Comparison of ENCODE assay signal across 1 cellular context in the genomic region with DNA sequence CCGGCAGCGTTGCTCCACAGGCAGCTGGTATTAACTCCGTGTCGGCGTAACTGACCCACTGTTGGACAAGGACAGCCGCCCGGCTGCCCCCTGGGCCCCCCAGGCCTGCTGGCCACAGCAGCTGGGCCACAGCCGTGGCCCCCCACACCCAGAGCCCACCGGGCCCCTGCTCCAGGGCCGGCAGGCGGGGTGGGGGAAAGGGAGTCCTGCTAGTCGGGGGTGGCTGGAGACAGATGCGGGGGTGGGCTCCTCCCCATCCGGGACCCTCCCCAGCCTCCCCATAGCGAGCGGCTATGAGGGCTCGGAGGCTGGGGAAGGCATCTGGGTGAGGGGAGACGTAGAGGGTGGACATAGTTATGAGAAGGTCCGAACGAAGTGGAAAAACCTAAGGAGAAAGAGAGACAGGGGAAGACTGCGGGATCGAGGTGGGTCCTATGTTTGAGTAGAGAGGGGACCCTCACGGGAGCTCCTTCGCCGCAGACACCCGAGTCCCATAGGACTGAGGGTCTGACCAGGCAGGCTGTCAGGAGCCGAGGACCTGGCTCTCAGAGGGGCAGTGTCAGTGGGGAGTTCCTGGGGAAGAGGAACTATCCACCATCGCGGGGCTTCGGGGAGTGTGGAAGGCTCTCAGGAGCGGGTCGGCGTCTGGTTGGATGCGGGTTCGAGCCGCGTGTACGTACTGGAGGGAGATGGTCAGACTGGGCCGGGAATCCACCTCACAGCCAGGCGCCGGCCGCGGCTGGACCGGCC.
TF ChIP-seq lines count a peak whose summit lies in the region.

No MANE protein-coding gene starts in this region.

TF ChIP-seq in HepG2, 621 proteins besides CTCF, POLR2A, EP300 and RAD21 (continues in another document):
- TF ChIP-seq, protein P1, sequence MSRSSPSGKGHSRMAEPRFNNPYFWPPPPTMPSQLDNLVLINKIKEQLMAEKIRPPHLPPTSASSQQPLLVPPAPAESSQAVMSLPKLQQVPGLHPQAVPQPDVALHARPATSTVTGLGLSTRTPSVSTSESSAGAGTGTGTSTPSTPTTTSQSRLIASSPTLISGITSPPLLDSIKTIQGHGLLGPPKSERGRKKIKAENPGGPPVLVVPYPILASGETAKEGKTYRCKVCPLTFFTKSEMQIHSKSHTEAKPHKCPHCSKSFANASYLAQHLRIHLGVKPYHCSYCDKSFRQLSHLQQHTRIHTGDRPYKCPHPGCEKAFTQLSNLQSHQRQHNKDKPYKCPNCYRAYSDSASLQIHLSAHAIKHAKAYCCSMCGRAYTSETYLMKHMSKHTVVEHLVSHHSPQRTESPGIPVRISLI (CRISPR knock-in tag; IDR thresholded peaks at IDR 0.05; ENCODE audit: borderline replicate concordance): no peak
- TF ChIP-seq MIER3 (CRISPR knock-in tag; IDR thresholded peaks at IDR 0.05; ENCODE audit: borderline replicate concordance) (0 out of 2 replicates have a peak, but pooled peaks have one; percentile 10), HOXA5 (CRISPR knock-in tag; IDR thresholded peaks at IDR 0.05) (no peak; the same call in 1 of the 2 replicates), ZC3H4 (CRISPR knock-in tag; IDR thresholded peaks at IDR 0.05; ENCODE audit: borderline replicate concordance) (no peak), SMAD9 (CRISPR knock-in tag; IDR thresholded peaks at IDR 0.05) (peak; percentile 89; the same call in 1 of the 2 replicates), PRPF4 (IDR thresholded peaks at IDR 0.05; ENCODE audit: low read depth, low read length, poor library complexity, severe bottlenecking) (no peak), NONO (IDR thresholded peaks at IDR 0.05) (no peak), NONO (CRISPR knock-in tag; conservative IDR thresholded peaks at IDR 0.05) (no peak; the same call in none of the 2 replicates), ZNF451 (CRISPR knock-in tag; IDR thresholded peaks at IDR 0.05) (no peak), AGO2 (optimal IDR thresholded peaks at IDR 0.05; ENCODE audit: low read depth, low read length) (peak; percentile 35), TSC22D2 (CRISPR knock-in tag; IDR thresholded peaks at IDR 0.05; ENCODE audit: borderline replicate concordance) (0 out of 2 replicates have a peak, but pooled peaks have one; percentile 23), NFE2L1 (CRISPR knock-in tag; IDR thresholded peaks at IDR 0.05; ENCODE audit: borderline replicate concordance) (peak; percentile 15; the same call in 1 of the 2 replicates), DR1 (CRISPR knock-in tag; IDR thresholded peaks at IDR 0.05) (no peak), ZNF614 (CRISPR knock-in tag; IDR thresholded peaks at IDR 0.05; ENCODE audit: borderline replicate concordance) (0 out of 2 replicates have a peak, but pooled peaks have one; percentile 28), KDM5A (IDR thresholded peaks at IDR 0.05; ENCODE audit: borderline replicate concordance, low read length) (peak; percentile 74), ZNF329 (CRISPR knock-in tag; IDR thresholded peaks at IDR 0.05; ENCODE audit: low read depth) (no peak), SOX13 (IDR thresholded peaks at IDR 0.05) (no peak), SOX13 (CRISPR knock-in tag; conservative IDR thresholded peaks at IDR 0.05 in 1 of 2, IDR thresholded peaks at IDR 0.05 in 1 of 2) (peak in 1 of 2 experiments; percentile 3; a peak in 1 of 4 replicates), HNRNPK (IDR thresholded peaks at IDR 0.05; ENCODE audit: low read depth, low read length, poor library complexity, severe bottlenecking) (peak; percentile 67), MIER2 (CRISPR knock-in tag; IDR thresholded peaks at IDR 0.05) (no peak; the same call in 1 of the 2 replicates), ZC3H13 (CRISPR knock-in tag; IDR thresholded peaks at IDR 0.05) (0 out of 2 replicates have a peak, but pooled peaks have one; percentile 5), ZNF251 (CRISPR knock-in tag; IDR thresholded peaks at IDR 0.05) (no peak), CBX5 (CRISPR knock-in tag; IDR thresholded peaks at IDR 0.05; ENCODE audit: borderline replicate concordance) (no peak), PHF20 (CRISPR knock-in tag; IDR thresholded peaks at IDR 0.05) (no peak), ZNF782 (CRISPR knock-in tag; IDR thresholded peaks at IDR 0.05; ENCODE audit: borderline replicate concordance) (peak; percentile 16; the same call in 1 of the 2 replicates), ZNF547 (CRISPR knock-in tag; IDR thresholded peaks at IDR 0.05) (0 out of 2 replicates have a peak, but pooled peaks have one; percentile 45), MED13 (CRISPR knock-in tag; IDR thresholded peaks at IDR 0.05) (no peak; the same call in 1 of the 2 replicates), ZNF619 (CRISPR knock-in tag; IDR thresholded peaks at IDR 0.05) (0 out of 2 replicates have a peak, but pooled peaks have one; percentile 20), IRF2 (CRISPR knock-in tag; IDR thresholded peaks at IDR 0.05) (no peak), ZNF3 (CRISPR knock-in tag; IDR thresholded peaks at IDR 0.05) (no peak), ZBTB7B (CRISPR knock-in tag; IDR thresholded peaks at IDR 0.05) (peak; percentile 61), KLF13 (CRISPR knock-in tag; IDR thresholded peaks at IDR 0.05) (0 out of 2 replicates have a peak, but pooled peaks have one; percentile 31), ZNF672 (CRISPR knock-in tag; IDR thresholded peaks at IDR 0.05) (no peak), POGZ (CRISPR knock-in tag; IDR thresholded peaks at IDR 0.05) (no peak), SP4 (CRISPR knock-in tag; IDR thresholded peaks at IDR 0.05) (0 out of 2 replicates have a peak, but pooled peaks have one; percentile 43), KAT8 (CRISPR knock-in tag; IDR thresholded peaks at IDR 0.05) (peak; percentile 8), KMT2B (CRISPR knock-in tag; IDR thresholded peaks at IDR 0.05) (0 out of 2 replicates have a peak, but pooled peaks have one; percentile 41), XBP1 (CRISPR knock-in tag; IDR thresholded peaks at IDR 0.05) (no peak), PHF8 (CRISPR knock-in tag; IDR thresholded peaks at IDR 0.05) (no peak), RBFOX2 (IDR thresholded peaks at IDR 0.05; ENCODE audit: low read depth, low read length) (peak; percentile 93; the same call in 1 of the 2 replicates), ZNF670 (CRISPR knock-in tag; IDR thresholded peaks at IDR 0.05; ENCODE audit: borderline replicate concordance) (peak; percentile 50; the same call in 1 of the 2 replicates), KDM2A (CRISPR knock-in tag; IDR thresholded peaks at IDR 0.05; ENCODE audit: borderline replicate concordance, low read depth) (no peak; the same call in 1 of the 2 replicates), ZNF790 (CRISPR knock-in tag; IDR thresholded peaks at IDR 0.05; ENCODE audit: borderline replicate concordance) (peak; percentile 22; the same call in 1 of the 2 replicates), RARA (CRISPR knock-in tag; IDR thresholded peaks at IDR 0.05) (0 out of 2 replicates have a peak, but pooled peaks have one; percentile 16)
- TF ChIP-seq, protein P2, sequence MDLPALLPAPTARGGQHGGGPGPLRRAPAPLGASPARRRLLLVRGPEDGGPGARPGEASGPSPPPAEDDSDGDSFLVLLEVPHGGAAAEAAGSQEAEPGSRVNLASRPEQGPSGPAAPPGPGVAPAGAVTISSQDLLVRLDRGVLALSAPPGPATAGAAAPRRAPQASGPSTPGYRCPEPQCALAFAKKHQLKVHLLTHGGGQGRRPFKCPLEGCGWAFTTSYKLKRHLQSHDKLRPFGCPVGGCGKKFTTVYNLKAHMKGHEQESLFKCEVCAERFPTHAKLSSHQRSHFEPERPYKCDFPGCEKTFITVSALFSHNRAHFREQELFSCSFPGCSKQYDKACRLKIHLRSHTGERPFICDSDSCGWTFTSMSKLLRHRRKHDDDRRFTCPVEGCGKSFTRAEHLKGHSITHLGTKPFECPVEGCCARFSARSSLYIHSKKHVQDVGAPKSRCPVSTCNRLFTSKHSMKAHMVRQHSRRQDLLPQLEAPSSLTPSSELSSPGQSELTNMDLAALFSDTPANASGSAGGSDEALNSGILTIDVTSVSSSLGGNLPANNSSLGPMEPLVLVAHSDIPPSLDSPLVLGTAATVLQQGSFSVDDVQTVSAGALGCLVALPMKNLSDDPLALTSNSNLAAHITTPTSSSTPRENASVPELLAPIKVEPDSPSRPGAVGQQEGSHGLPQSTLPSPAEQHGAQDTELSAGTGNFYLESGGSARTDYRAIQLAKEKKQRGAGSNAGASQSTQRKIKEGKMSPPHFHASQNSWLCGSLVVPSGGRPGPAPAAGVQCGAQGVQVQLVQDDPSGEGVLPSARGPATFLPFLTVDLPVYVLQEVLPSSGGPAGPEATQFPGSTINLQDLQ (CRISPR knock-in tag; IDR thresholded peaks at IDR 0.05): peak; percentile 10; the same call in 1 of the 2 replicates
- TF ChIP-seq, protein P3, sequence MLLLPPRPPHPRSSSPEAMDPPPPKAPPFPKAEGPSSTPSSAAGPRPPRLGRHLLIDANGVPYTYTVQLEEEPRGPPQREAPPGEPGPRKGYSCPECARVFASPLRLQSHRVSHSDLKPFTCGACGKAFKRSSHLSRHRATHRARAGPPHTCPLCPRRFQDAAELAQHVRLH (CRISPR knock-in tag; IDR thresholded peaks at IDR 0.05; ENCODE audit: borderline replicate concordance, low read depth): 0 out of 2 replicates have a peak, but pooled peaks have one; percentile 12
- TF ChIP-seq, protein P4, sequence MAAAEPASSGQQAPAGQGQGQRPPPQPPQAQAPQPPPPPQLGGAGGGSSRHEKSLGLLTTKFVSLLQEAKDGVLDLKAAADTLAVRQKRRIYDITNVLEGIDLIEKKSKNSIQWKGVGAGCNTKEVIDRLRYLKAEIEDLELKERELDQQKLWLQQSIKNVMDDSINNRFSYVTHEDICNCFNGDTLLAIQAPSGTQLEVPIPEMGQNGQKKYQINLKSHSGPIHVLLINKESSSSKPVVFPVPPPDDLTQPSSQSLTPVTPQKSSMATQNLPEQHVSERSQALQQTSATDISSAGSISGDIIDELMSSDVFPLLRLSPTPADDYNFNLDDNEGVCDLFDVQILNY (CRISPR knock-in tag; conservative IDR thresholded peaks at IDR 0.05): peak; percentile 30; the same call in 1 of the 2 replicates
- TF ChIP-seq, protein P5, sequence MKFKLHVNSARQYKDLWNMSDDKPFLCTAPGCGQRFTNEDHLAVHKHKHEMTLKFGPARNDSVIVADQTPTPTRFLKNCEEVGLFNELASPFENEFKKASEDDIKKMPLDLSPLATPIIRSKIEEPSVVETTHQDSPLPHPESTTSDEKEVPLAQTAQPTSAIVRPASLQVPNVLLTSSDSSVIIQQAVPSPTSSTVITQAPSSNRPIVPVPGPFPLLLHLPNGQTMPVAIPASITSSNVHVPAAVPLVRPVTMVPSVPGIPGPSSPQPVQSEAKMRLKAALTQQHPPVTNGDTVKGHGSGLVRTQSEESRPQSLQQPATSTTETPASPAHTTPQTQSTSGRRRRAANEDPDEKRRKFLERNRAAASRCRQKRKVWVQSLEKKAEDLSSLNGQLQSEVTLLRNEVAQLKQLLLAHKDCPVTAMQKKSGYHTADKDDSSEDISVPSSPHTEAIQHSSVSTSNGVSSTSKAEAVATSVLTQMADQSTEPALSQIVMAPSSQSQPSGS (CRISPR knock-in tag; IDR thresholded peaks at IDR 0.05): no peak
- TF ChIP-seq, protein P6, sequence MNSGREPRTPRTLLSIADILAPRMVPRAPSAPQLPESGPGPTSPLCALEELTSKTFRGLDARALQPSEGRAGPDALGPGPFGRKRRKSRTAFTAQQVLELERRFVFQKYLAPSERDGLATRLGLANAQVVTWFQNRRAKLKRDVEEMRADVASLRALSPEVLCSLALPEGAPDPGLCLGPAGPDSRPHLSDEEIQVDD (CRISPR knock-in tag; IDR thresholded peaks at IDR 0.05; ENCODE audit: borderline replicate concordance): 0 out of 2 replicates have a peak, but pooled peaks have one; percentile 19
- TF ChIP-seq, protein P7, sequence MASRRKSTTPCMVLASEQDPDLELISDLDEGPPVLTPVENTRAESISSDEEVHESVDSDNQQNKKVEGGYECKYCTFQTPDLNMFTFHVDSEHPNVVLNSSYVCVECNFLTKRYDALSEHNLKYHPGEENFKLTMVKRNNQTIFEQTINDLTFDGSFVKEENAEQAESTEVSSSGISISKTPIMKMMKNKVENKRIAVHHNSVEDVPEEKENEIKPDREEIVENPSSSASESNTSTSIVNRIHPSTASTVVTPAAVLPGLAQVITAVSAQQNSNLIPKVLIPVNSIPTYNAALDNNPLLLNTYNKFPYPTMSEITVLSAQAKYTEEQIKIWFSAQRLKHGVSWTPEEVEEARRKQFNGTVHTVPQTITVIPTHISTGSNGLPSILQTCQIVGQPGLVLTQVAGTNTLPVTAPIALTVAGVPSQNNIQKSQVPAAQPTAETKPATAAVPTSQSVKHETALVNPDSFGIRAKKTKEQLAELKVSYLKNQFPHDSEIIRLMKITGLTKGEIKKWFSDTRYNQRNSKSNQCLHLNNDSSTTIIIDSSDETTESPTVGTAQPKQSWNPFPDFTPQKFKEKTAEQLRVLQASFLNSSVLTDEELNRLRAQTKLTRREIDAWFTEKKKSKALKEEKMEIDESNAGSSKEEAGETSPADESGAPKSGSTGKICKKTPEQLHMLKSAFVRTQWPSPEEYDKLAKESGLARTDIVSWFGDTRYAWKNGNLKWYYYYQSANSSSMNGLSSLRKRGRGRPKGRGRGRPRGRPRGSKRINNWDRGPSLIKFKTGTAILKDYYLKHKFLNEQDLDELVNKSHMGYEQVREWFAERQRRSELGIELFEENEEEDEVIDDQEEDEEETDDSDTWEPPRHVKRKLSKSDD (CRISPR knock-in tag; IDR thresholded peaks at IDR 0.05; ENCODE audit: low read depth): no peak
- TF ChIP-seq, protein P8, sequence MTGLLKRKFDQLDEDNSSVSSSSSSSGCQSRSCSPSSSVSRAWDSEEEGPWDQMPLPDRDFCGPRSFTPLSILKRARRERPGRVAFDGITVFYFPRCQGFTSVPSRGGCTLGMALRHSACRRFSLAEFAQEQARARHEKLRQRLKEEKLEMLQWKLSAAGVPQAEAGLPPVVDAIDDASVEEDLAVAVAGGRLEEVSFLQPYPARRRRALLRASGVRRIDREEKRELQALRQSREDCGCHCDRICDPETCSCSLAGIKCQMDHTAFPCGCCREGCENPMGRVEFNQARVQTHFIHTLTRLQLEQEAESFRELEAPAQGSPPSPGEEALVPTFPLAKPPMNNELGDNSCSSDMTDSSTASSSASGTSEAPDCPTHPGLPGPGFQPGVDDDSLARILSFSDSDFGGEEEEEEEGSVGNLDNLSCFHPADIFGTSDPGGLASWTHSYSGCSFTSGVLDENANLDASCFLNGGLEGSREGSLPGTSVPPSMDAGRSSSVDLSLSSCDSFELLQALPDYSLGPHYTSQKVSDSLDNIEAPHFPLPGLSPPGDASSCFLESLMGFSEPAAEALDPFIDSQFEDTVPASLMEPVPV (CRISPR knock-in tag; IDR thresholded peaks at IDR 0.05): no peak
- TF ChIP-seq, protein P9, sequence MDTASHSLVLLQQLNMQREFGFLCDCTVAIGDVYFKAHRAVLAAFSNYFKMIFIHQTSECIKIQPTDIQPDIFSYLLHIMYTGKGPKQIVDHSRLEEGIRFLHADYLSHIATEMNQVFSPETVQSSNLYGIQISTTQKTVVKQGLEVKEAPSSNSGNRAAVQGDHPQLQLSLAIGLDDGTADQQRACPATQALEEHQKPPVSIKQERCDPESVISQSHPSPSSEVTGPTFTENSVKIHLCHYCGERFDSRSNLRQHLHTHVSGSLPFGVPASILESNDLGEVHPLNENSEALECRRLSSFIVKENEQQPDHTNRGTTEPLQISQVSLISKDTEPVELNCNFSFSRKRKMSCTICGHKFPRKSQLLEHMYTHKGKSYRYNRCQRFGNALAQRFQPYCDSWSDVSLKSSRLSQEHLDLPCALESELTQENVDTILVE (CRISPR knock-in tag; IDR thresholded peaks at IDR 0.05): 0 out of 2 replicates have a peak, but pooled peaks have one; percentile 16
